ENCODE assay signal across 29 cellular contexts in genomic region chr10:118249714-118250113, GRCh38.
"Had no signal": no experiment of that assay in that cellular context is flagged by ENCODE, and none has a peak within 500 bp of the region (broad histone marks: within the 10 kb centered on the region; RNA-seq: fewer than 3 reads in every experiment).

No MANE protein-coding gene starts in this region.

- H3K9me3 ChIP-seq: MG63 had no signal

- H3K4me3 ChIP-seq: MG63 had no signal

- DNase-seq: Karpas-422, Kasumi-1, MG63, MM.1S, MV-4-11, NCI-H1048, NCI-H1092, NCI-H1092 treated with DMSO at 0.1 percent for 48 hours, NCI-H1105, NCI-H1417 treated with DMSO at 0.1 percent for 48 hours, NCI-H1694, NCI-H1694 treated with DMSO at 0.1 percent for 48 hours, NCI-H187, NCI-H187 treated with DMSO at 0.1 percent for 48 hours, NCI-H1930, NCI-H2029, NCI-H2029 treated with DMSO at 0.1 percent for 48 hours, NCI-H2081, NCI-H2081 treated with DMSO at 0.1 percent for 48 hours, NCI-H2107, NCI-H2171, NCI-H2227 treated with DMSO at 0.1 percent for 48 hours, NCI-H226, NCI-H345, NCI-H446, NCI-H446 treated with DMSO at 0.1 percent for 48 hours, NCI-H510A, NCI-H510A treated with DMSO at 0.1 percent for 48 hours, NCI-H524 had no signal

- H3K36me3 ChIP-seq: MG63 had no signal
